Comparison of ENCODE assay signal across 1 cellular context in genomic region chr7:129452589-129453231, GRCh38.
TF ChIP-seq lines count a peak whose summit lies in the region.

No MANE protein-coding gene starts in this region.

TF ChIP-seq in HepG2, 621 proteins besides CTCF, POLR2A, EP300 and RAD21 (continued from another document):
- no peak for TF ChIP-seq ZBTB10 (CRISPR knock-in tag; IDR thresholded peaks at IDR 0.05; ENCODE audit: borderline replicate concordance)
- no peak for TF ChIP-seq ELK4 (CRISPR knock-in tag; IDR thresholded peaks at IDR 0.05; ENCODE audit: borderline replicate concordance)
- TF ChIP-seq CENPBD1 (CRISPR knock-in tag; IDR thresholded peaks at IDR 0.05; ENCODE audit: borderline replicate concordance, low read depth): no peak
- TF ChIP-seq ZNF576 (CRISPR knock-in tag; IDR thresholded peaks at IDR 0.05): no peak
- TF ChIP-seq ZKSCAN1 (IDR thresholded peaks at IDR 0.05; ENCODE audit: low read length): no peak
- TF ChIP-seq MED13 (CRISPR knock-in tag; IDR thresholded peaks at IDR 0.05): no peak
- TF ChIP-seq ZNF264 (CRISPR knock-in tag; IDR thresholded peaks at IDR 0.05): no peak
- TF ChIP-seq ISL2 (CRISPR knock-in tag; IDR thresholded peaks at IDR 0.05): no peak
- TF ChIP-seq SSRP1 (CRISPR knock-in tag; IDR thresholded peaks at IDR 0.05): no peak
